33 cellular contexts compared by ENCODE assay signal in the genomic region with DNA sequence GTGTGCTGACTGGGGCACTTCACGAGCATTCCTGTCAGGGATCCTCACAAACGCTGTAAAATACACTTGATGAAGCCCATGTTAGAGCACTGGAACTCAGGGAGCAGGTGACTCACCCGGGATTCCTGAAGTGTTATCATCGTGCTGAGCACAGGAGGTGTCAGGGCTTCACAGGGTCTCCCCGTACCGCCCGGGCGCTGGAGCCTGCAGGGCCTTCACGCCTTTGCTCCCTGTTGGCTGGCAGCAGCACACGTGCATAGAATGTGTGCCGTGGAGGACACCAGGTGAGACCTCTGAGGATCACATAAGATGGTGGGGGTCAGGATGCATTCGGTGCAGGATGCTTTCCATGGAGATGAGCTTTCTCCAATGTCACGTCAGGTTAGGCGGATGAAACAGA.
"Had no signal": no experiment of that assay in that cellular context is flagged by ENCODE, and none has a peak within 500 bp of the region (broad histone marks: within the 10 kb centered on the region; RNA-seq: fewer than 3 reads in every experiment).

No MANE protein-coding gene starts in this region.

- ATAC-seq: activated CD8-positive, alpha-beta memory T cell treated with anti-CD3 and anti-CD28 coated beads, Interleukin-2, amount 10 ng/mL, durations not matched to agents 7 days and 5 days; activated T-cell treated with anti-CD3 and anti-CD28 coated beads, Interleukin-2, amount 50 U/mL, for 72 hours; activated T-helper 17 cell treated with anti-CD3 and anti-CD28 coated beads, Interleukin-2, amount 50 U/mL, for 72 hours; PC-3; SK-N-SH treated with all-trans-retinoic acid at 6 μM for 48 hours had no signal

- H3K4me3 Mint-ChIP-seq: activated CD4-positive, alpha-beta memory T cell treated with anti-CD3 and anti-CD28 coated beads, Interleukin-2, amount 10 ng/mL, durations not matched to agents 7 days and 5 days; activated CD8-positive, alpha-beta memory T cell treated with anti-CD3 and anti-CD28 coated beads, Interleukin-2, amount 10 ng/mL, durations not matched to agents 7 days and 5 days; activated naive CD4-positive, alpha-beta T cell treated with anti-CD3 and anti-CD28 coated beads, Interleukin-2, amount 50 U/mL, for 24 hours; activated naive CD8-positive, alpha-beta T cell treated with anti-CD3 and anti-CD28 coated beads, Interleukin-2, amount 10 ng/mL, durations not matched to agents 7 days and 5 days; activated T-cell treated with anti-CD3 and anti-CD28 coated beads, Interleukin-2, amount 50 U/mL, for 72 hours; brain had no signal

- H3K4me1 Mint-ChIP-seq: brain had no signal

- DNase-seq: activated CD4-positive, alpha-beta memory T cell treated with anti-CD3 and anti-CD28 coated beads, Interleukin-2, amount 10 ng/mL, durations not matched to agents 7 days and 5 days; activated CD4-positive, alpha-beta T cell treated with anti-CD3 and anti-CD28 coated beads for 1 hour; activated CD4-positive, alpha-beta T cell treated with anti-CD3 and anti-CD28 coated beads for 48 hours; activated CD4-positive, CD25-positive, alpha-beta regulatory T cell; activated CD8-positive, alpha-beta memory T cell treated with anti-CD3 and anti-CD28 coated beads for 24 hours; activated CD8-positive, alpha-beta memory T cell treated with anti-CD3 and anti-CD28 coated beads, Interleukin-2, amount 10 ng/mL, durations not matched to agents 7 days and 5 days; activated CD8-positive, alpha-beta memory T cell treated with anti-CD3 and anti-CD28 coated beads, Interleukin-2, amount 50 U/mL, for 48 hours; activated effector memory CD4-positive, alpha-beta T cell treated with anti-CD3 and anti-CD28 coated beads, Interleukin-2, amount 50 U/mL, for 16 hours; activated naive CD4-positive, alpha-beta T cell treated with Interleukin-2 at 50 U/mL for 16 hours; activated naive CD8-positive, alpha-beta T cell treated with anti-CD3 and anti-CD28 coated beads, Interleukin-2, amount 10 ng/mL, durations not matched to agents 7 days and 5 days; activated T-cell treated with anti-CD3 and anti-CD28 coated beads, Interleukin-2, amount 50 U/mL, for 72 hours; central memory CD4-positive, alpha-beta T cell; NCI-H1105; NCI-H1436; NCI-H1694; NCI-H1930; NCI-H2107; NCI-H2171; NCI-H510A; NCI-H526; NCI-H748 treated with DMSO at 0.1 percent for 48 hours; NK-92 treated with Interleukin-12 subunit alpha and Interleukin-12 subunit beta, amount 100 ng/mL, for 24 hours; PC-3; Peyer's patch; RPMI8226; SIG-M5; T-helper 1 cell; T-helper 2 cell; T-helper 9 cell had no signal

- H3K27ac Mint-ChIP-seq: activated CD4-positive, alpha-beta memory T cell treated with anti-CD3 and anti-CD28 coated beads, Interleukin-2, amount 10 ng/mL, durations not matched to agents 7 days and 5 days; activated CD8-positive, alpha-beta memory T cell treated with anti-CD3 and anti-CD28 coated beads, Interleukin-2, amount 10 ng/mL, durations not matched to agents 7 days and 5 days; activated naive CD8-positive, alpha-beta T cell treated with anti-CD3 and anti-CD28 coated beads, Interleukin-2, amount 10 ng/mL, durations not matched to agents 7 days and 5 days; activated T-cell treated with anti-CD3 and anti-CD28 coated beads, Interleukin-2, amount 50 U/mL, for 72 hours; activated T-helper 17 cell treated with anti-CD3 and anti-CD28 coated beads, Interleukin-2, amount 50 U/mL, for 72 hours had no signal

- H3K36me3 Mint-ChIP-seq: activated CD8-positive, alpha-beta memory T cell treated with anti-CD3 and anti-CD28 coated beads, Interleukin-2, amount 10 ng/mL, durations not matched to agents 7 days and 5 days; activated naive CD4-positive, alpha-beta T cell treated with anti-CD3 and anti-CD28 coated beads, Interleukin-2, amount 50 U/mL, for 24 hours; brain had no signal

- H3K27me3 Mint-ChIP-seq: activated CD8-positive, alpha-beta memory T cell treated with anti-CD3 and anti-CD28 coated beads, Interleukin-2, amount 10 ng/mL, durations not matched to agents 7 days and 5 days; activated naive CD4-positive, alpha-beta T cell treated with anti-CD3 and anti-CD28 coated beads, Interleukin-2, amount 50 U/mL, for 24 hours; activated naive CD8-positive, alpha-beta T cell treated with anti-CD3 and anti-CD28 coated beads, Interleukin-2, amount 10 ng/mL, durations not matched to agents 7 days and 5 days; brain had no signal

- H3K9me3 Mint-ChIP-seq: activated CD4-positive, alpha-beta memory T cell treated with anti-CD3 and anti-CD28 coated beads, Interleukin-2, amount 10 ng/mL, durations not matched to agents 7 days and 5 days; activated naive CD4-positive, alpha-beta T cell treated with anti-CD3 and anti-CD28 coated beads, Interleukin-2, amount 50 U/mL, for 24 hours; activated T-cell treated with anti-CD3 and anti-CD28 coated beads, Interleukin-2, amount 50 U/mL, for 72 hours; activated T-helper 17 cell treated with anti-CD3 and anti-CD28 coated beads, Interleukin-2, amount 50 U/mL, for 72 hours had no signal
